1 cellular context compared by ENCODE assay signal in genomic region chr5:11181940-11182339, GRCh38.
TF ChIP-seq lines count a peak whose summit lies in the region.

No MANE protein-coding gene starts in this region.

TF ChIP-seq in IMR-90, 13 proteins besides CTCF, POLR2A, EP300 and RAD21 (continued from another document):
- TF ChIP-seq, protein P1, sequence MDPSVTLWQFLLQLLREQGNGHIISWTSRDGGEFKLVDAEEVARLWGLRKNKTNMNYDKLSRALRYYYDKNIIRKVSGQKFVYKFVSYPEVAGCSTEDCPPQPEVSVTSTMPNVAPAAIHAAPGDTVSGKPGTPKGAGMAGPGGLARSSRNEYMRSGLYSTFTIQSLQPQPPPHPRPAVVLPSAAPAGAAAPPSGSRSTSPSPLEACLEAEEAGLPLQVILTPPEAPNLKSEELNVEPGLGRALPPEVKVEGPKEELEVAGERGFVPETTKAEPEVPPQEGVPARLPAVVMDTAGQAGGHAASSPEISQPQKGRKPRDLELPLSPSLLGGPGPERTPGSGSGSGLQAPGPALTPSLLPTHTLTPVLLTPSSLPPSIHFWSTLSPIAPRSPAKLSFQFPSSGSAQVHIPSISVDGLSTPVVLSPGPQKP (IDR thresholded peaks at IDR 0.05; ENCODE audit: borderline replicate concordance, low read depth, low read length), result no peak
- TF ChIP-seq SMC3 (IDR thresholded peaks at IDR 0.05; ENCODE audit: low read depth, low read length), result no peak
TF ChIP-seq in IMR-90: peak in this region for 0.
